ENCODE assay signal across 1 cellular context in genomic region chr16:30096105-30096861, GRCh38.
TF ChIP-seq lines count a peak whose summit lies in the region.

YPEL3 (minus strand) TSS chr16:30096213; CDS start chr16:30095482, 731 bp downstream.

TF ChIP-seq in GM12878, 131 proteins besides CTCF, POLR2A, EP300 and RAD21 (continued from another document and continues in another):
- TF ChIP-seq EGR1 (IDR thresholded peaks at IDR 0.05; ENCODE audit: borderline replicate concordance in 1 of 2, low read depth in 2 of 2, low read length in 2 of 2) (peak in 1 of 2 experiments; percentile 27; a peak in 1 of 3 replicates), SMAD1 (IDR thresholded peaks at IDR 0.05; ENCODE audit: low read depth, partially characterized antibody) (no peak), TCF7 (IDR thresholded peaks at IDR 0.05; ENCODE audit: borderline replicate concordance) (no peak), MYB (IDR thresholded peaks at IDR 0.05; ENCODE audit: borderline replicate concordance, low read depth, low read length) (no peak), SIN3A (IDR thresholded peaks at IDR 0.05; ENCODE audit: low read depth, low read length) (peak; percentile 96), ZBTB40 (IDR thresholded peaks at IDR 0.05; ENCODE audit: borderline replicate concordance) (0 out of 2 replicates have a peak, but pooled peaks have one; percentile 54), POU2F2 (IDR thresholded peaks at IDR 0.05; ENCODE audit: borderline replicate concordance, low read depth, low read length) (peak; percentile 90; the same call in 2 of the 3 replicates), NFXL1 (IDR thresholded peaks at IDR 0.05; ENCODE audit: borderline replicate concordance) (no peak), DPF2 (IDR thresholded peaks at IDR 0.05) (peak; percentile 52; the same call in 1 of the 2 replicates), SUPT20H (IDR thresholded peaks at IDR 0.05; ENCODE audit: borderline replicate concordance, control insufficient read depth, low read depth, low read length) (no peak), RUNX3 (IDR thresholded peaks at IDR 0.05; ENCODE audit: low read length) (0 out of 2 replicates have a peak, but pooled peaks have one; percentile 11), POLR2AphosphoS2 (IDR thresholded peaks at IDR 0.05; ENCODE audit: low read depth, low read length) (0 out of 2 replicates have a peak, but pooled peaks have one; percentile 11), MYC (IDR thresholded peaks at IDR 0.05; ENCODE audit: insufficient read depth, insufficient read length, insufficient replicate concordance, low read length, severe bottlenecking) (no peak), POLR2AphosphoS5 (IDR thresholded peaks at IDR 0.05; ENCODE audit: low read length) (peak; percentile 59; the same call in 1 of the 2 replicates), ZZZ3 (IDR thresholded peaks at IDR 0.05; ENCODE audit: control insufficient read depth, insufficient read length, low read depth) (no peak), KAT2A (conservative IDR thresholded peaks at IDR 0.05; ENCODE audit: control insufficient read depth, low read depth, low read length) (no peak), MTA2 (IDR thresholded peaks at IDR 0.05; ENCODE audit: low read depth) (no peak; the same call in 1 of the 2 replicates), ELK1 (IDR thresholded peaks at IDR 0.05; ENCODE audit: low read depth, low read length) (no peak; the same call in 1 of the 2 replicates), SMC3 (IDR thresholded peaks at IDR 0.05; ENCODE audit: borderline replicate concordance, low read length) (no peak), ETV6 (conservative IDR thresholded peaks at IDR 0.05 in 1 of 2, IDR thresholded peaks at IDR 0.05 in 1 of 2; ENCODE audit: borderline replicate concordance in 1 of 2, low read depth in 1 of 2) (no peak), TCF12 (IDR thresholded peaks at IDR 0.05; ENCODE audit: low read depth, low read length) (peak; percentile 92), TARDBP (IDR thresholded peaks at IDR 0.05; ENCODE audit: borderline replicate concordance) (no peak), RB1 (IDR thresholded peaks at IDR 0.05; ENCODE audit: borderline replicate concordance) (no peak), ZBED1 (IDR thresholded peaks at IDR 0.05; ENCODE audit: borderline replicate concordance) (no peak), ZNF687 (IDR thresholded peaks at IDR 0.05) (peak; percentile 72), NR2C1 (IDR thresholded peaks at IDR 0.05) (no peak), ZNF207 (IDR thresholded peaks at IDR 0.05; ENCODE audit: borderline replicate concordance) (peak; percentile 72; the same call in 1 of the 2 replicates), CBX5 (IDR thresholded peaks at IDR 0.05; ENCODE audit: low read depth) (no peak), SP1 (IDR thresholded peaks at IDR 0.05; ENCODE audit: low read depth, low read length) (peak; percentile 20), IKZF1 (conservative IDR thresholded peaks at IDR 0.05) (peak; percentile 77), PAX8 (IDR thresholded peaks at IDR 0.05) (no peak), TCF3 (IDR thresholded peaks at IDR 0.05; ENCODE audit: borderline replicate concordance, insufficient read depth, low read depth, low read length) (peak; percentile 77), LARP7 (IDR thresholded peaks at IDR 0.05) (peak; percentile 52; the same call in 1 of the 2 replicates)
- TF ChIP-seq, protein P1, sequence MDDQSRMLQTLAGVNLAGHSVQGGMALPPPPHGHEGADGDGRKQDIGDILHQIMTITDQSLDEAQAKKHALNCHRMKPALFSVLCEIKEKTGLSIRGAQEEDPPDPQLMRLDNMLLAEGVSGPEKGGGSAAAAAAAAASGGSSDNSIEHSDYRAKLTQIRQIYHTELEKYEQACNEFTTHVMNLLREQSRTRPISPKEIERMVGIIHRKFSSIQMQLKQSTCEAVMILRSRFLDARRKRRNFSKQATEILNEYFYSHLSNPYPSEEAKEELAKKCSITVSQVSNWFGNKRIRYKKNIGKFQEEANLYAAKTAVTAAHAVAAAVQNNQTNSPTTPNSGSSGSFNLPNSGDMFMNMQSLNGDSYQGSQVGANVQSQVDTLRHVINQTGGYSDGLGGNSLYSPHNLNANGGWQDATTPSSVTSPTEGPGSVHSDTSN (IDR thresholded peaks at IDR 0.05; ENCODE audit: insufficient replicate concordance, low read depth, low read length) = peak; percentile 46
- TF ChIP-seq, protein P2, sequence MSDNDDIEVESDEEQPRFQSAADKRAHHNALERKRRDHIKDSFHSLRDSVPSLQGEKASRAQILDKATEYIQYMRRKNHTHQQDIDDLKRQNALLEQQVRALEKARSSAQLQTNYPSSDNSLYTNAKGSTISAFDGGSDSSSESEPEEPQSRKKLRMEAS (IDR thresholded peaks at IDR 0.05; ENCODE audit: low read depth, low read length) = peak; percentile 32; the same call in 1 of the 2 replicates
- TF ChIP-seq, protein P3, sequence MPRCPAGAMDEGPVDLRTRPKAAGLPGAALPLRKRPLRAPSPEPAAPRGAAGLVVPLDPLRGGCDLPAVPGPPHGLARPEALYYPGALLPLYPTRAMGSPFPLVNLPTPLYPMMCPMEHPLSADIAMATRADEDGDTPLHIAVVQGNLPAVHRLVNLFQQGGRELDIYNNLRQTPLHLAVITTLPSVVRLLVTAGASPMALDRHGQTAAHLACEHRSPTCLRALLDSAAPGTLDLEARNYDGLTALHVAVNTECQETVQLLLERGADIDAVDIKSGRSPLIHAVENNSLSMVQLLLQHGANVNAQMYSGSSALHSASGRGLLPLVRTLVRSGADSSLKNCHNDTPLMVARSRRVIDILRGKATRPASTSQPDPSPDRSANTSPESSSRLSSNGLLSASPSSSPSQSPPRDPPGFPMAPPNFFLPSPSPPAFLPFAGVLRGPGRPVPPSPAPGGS (IDR thresholded peaks at IDR 0.05; ENCODE audit: borderline replicate concordance, insufficient read depth, low read depth, low read length, poor library complexity, severe bottlenecking) = no peak
- TF ChIP-seq, protein P4, sequence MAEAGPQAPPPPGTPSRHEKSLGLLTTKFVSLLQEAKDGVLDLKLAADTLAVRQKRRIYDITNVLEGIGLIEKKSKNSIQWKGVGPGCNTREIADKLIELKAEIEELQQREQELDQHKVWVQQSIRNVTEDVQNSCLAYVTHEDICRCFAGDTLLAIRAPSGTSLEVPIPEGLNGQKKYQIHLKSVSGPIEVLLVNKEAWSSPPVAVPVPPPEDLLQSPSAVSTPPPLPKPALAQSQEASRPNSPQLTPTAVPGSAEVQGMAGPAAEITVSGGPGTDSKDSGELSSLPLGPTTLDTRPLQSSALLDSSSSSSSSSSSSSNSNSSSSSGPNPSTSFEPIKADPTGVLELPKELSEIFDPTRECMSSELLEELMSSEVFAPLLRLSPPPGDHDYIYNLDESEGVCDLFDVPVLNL (IDR thresholded peaks at IDR 0.05; ENCODE audit: low read depth, low read length) = no peak
- TF ChIP-seq, protein P5, sequence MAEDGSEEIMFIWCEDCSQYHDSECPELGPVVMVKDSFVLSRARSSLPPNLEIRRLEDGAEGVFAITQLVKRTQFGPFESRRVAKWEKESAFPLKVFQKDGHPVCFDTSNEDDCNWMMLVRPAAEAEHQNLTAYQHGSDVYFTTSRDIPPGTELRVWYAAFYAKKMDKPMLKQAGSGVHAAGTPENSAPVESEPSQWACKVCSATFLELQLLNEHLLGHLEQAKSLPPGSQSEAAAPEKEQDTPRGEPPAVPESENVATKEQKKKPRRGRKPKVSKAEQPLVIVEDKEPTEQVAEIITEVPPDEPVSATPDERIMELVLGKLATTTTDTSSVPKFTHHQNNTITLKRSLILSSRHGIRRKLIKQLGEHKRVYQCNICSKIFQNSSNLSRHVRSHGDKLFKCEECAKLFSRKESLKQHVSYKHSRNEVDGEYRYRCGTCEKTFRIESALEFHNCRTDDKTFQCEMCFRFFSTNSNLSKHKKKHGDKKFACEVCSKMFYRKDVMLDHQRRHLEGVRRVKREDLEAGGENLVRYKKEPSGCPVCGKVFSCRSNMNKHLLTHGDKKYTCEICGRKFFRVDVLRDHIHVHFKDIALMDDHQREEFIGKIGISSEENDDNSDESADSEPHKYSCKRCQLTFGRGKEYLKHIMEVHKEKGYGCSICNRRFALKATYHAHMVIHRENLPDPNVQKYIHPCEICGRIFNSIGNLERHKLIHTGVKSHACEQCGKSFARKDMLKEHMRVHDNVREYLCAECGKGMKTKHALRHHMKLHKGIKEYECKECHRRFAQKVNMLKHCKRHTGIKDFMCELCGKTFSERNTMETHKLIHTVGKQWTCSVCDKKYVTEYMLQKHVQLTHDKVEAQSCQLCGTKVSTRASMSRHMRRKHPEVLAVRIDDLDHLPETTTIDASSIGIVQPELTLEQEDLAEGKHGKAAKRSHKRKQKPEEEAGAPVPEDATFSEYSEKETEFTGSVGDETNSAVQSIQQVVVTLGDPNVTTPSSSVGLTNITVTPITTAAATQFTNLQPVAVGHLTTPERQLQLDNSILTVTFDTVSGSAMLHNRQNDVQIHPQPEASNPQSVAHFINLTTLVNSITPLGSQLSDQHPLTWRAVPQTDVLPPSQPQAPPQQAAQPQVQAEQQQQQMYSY (CRISPR knock-in tag; IDR thresholded peaks at IDR 0.05) = no peak
- TF ChIP-seq, protein P6, sequence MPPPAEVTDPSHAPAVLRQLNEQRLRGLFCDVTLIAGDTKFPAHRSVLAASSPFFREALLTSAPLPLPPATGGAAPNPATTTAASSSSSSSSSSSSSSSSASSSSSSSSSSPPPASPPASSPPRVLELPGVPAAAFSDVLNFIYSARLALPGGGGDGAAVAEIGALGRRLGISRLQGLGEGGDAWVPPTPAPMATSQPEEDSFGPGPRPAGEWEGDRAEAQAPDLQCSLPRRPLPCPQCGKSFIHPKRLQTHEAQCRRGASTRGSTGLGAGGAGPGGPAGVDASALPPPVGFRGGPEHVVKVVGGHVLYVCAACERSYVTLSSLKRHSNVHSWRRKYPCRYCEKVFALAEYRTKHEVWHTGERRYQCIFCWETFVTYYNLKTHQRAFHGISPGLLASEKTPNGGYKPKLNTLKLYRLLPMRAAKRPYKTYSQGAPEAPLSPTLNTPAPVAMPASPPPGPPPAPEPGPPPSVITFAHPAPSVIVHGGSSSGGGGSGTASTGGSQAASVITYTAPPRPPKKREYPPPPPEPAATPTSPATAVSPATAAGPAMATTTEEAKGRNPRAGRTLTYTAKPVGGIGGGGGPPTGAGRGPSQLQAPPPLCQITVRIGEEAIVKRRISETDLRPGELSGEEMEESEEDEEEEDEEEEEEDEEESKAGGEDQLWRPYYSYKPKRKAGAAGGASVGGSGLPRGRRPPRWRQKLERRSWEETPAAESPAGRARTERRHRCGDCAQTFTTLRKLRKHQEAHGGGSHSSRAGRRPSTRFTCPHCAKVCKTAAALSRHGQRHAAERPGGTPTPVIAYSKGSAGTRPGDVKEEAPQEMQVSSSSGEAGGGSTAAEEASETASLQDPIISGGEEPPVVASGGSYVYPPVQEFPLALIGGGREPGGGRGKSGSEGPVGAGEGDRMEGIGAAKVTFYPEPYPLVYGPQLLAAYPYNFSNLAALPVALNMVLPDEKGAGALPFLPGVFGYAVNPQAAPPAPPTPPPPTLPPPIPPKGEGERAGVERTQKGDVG (CRISPR knock-in tag; IDR thresholded peaks at IDR 0.05) = no peak
